16 cellular contexts compared by ENCODE assay signal in genomic region chr7:111954056-111954455, GRCh38.
DNase-seq lines count a peak whose midpoint lies in the region; ATAC-seq and TF ChIP-seq lines count a peak whose summit lies in the region.
"Had no signal": no experiment of that assay in that cellular context is flagged by ENCODE, and none has a peak within 500 bp of the region (broad histone marks: within the 10 kb centered on the region; RNA-seq: fewer than 3 reads in every experiment).

No MANE protein-coding gene starts in this region.

- no peak for ATAC-seq in left lung
- ATAC-seq in naive thymus-derived CD4-positive, alpha-beta T cell, result no peak
- no peak for ATAC-seq in GM21737 (IDR thresholded peaks at IDR 0.05; ENCODE audit: unreplicated experiment)

- peaks cover 4% of the 10 kb centered on the region for H3K4me1 ChIP-seq in Loucy (ENCODE audit: insufficient read depth, low read length, poor library complexity, severe bottlenecking)
- H3K4me1 ChIP-seq in mammary epithelial cell (ENCODE audit: insufficient read depth, low read length), result peaks cover 17% of the 10 kb centered on the region
- H3K4me1 ChIP-seq in left lung, result peaks cover 15 to 31% of the 10 kb centered on the region in 2 donors
- H3K4me1 ChIP-seq in naive thymus-derived CD4-positive, alpha-beta T cell (ENCODE audit: control insufficient read depth in 2 of 2, insufficient read depth in 2 of 2, low read length in 2 of 2), result no peaks in the 10 kb centered on the region

- no peaks in the 10 kb centered on the region for H3K36me3 Mint-ChIP-seq in naive thymus-derived CD4-positive, alpha-beta T cell
- H3K36me3 Mint-ChIP-seq: CD4-positive, alpha-beta memory T cell had no signal

- H3K4me3 Mint-ChIP-seq in naive thymus-derived CD4-positive, alpha-beta T cell, result no peak overlapping the region
- H3K4me3 Mint-ChIP-seq: brain; CD4-positive, alpha-beta memory T cell; T-helper 2 cell treated with Interferon-gamma antibody and Interleukin-4, amounts not matched to agents 5 μg/mL and 100 μg/mL, for 36 hours had no signal

- TF ChIP-seq CTCF in Loucy (conservative IDR thresholded peaks at IDR 0.05; ENCODE audit: low read length), result no peak; the same call in 1 of the 2 replicates
- no peak for TF ChIP-seq CTCF in mammary epithelial cell (conservative IDR thresholded peaks at IDR 0.05 in 1 of 2, IDR thresholded peaks at IDR 0.05 in 1 of 2; ENCODE audit: extremely low read depth in 1 of 2, insufficient read depth in 1 of 2, low read depth in 1 of 2, low read length in 2 of 2)
- TF ChIP-seq CTCF in left lung (IDR thresholded peaks at IDR 0.05), result no peak

- dilution Hi-C loops in mammary epithelial cell (cut with HindIII; ENCODE audit: low sequenced_read_pairs), result no loop called here

- POLR2A ChIA-PET in naive thymus-derived CD4-positive, alpha-beta T cell (lab: Charles Lee), result no interaction called here

- peaks cover 0 to 2% (median 0%) of the 10 kb centered on the region in 7 donors for H3K4me1 Mint-ChIP-seq in naive thymus-derived CD4-positive, alpha-beta T cell
- H3K4me1 Mint-ChIP-seq: CD4-positive, alpha-beta memory T cell had no signal

- no peaks in the 10 kb centered on the region for H3K9me3 Mint-ChIP-seq in naive thymus-derived CD4-positive, alpha-beta T cell
- H3K9me3 Mint-ChIP-seq: brain; T-helper 2 cell treated with Interferon-gamma antibody and Interleukin-4, amounts not matched to agents 5 μg/mL and 100 μg/mL, for 36 hours had no signal

- H3K9ac ChIP-seq in Loucy (ENCODE audit: low read depth, low read length, poor library complexity, severe bottlenecking), result no peak overlapping the region
- H3K9ac ChIP-seq in mammary epithelial cell (ENCODE audit: insufficient read depth, low read length), result no peak overlapping the region
- H3K9ac ChIP-seq: SK-N-SH had no signal

- CTCF ChIA-PET in mammary epithelial cell (lab: Charles Lee; ENCODE audit: low non-redundant PET), result interaction anchor here (0.6 to 0.7 kb wide), 2 partner anchors 11 to 250 kb away, joined by 3 to 5 read pairs; no protein-coding TSS in a partner anchor
- CTCF ChIA-PET in naive thymus-derived CD4-positive, alpha-beta T cell (lab: Charles Lee), result no interaction called here

- peaks cover 0 to 9% (median 0%) of the 10 kb centered on the region in 5 donors for H3K27me3 Mint-ChIP-seq in naive thymus-derived CD4-positive, alpha-beta T cell
- H3K27me3 Mint-ChIP-seq: brain; CD4-positive, alpha-beta memory T cell had no signal

- H3K27me3 ChIP-seq in Loucy (ENCODE audit: insufficient read depth, low read length, poor library complexity, severe bottlenecking) (no peaks in the 10 kb centered on the region), mammary epithelial cell (ENCODE audit: insufficient read depth, low read length) (no peaks in the 10 kb centered on the region), left lung (no peaks in the 10 kb centered on the region)
- no peaks in the 10 kb centered on the region for H3K27me3 ChIP-seq in naive thymus-derived CD4-positive, alpha-beta T cell (ENCODE audit: control insufficient read depth in 2 of 2, insufficient read depth in 2 of 2, low read length in 2 of 2)
- H3K27me3 ChIP-seq: stomach had no signal

- no peak overlapping the region for H3K27ac Mint-ChIP-seq in naive thymus-derived CD4-positive, alpha-beta T cell
- H3K27ac Mint-ChIP-seq: brain; CD4-positive, alpha-beta memory T cell; T-helper 2 cell treated with Interferon-gamma antibody and Interleukin-4, amounts not matched to agents 5 μg/mL and 100 μg/mL, for 36 hours had no signal

- no TSS peak for BruUV-seq in mammary epithelial cell (replicated peaks; lab: Mats Ljungman, UMichigan)

- intact Hi-C loops in mammary epithelial cell (cut with micrococcal nuclease) (loop anchor here (10.0 kb wide), 1 partner anchor 401 kb away; no protein-coding TSS in a partner anchor), left lung (cut with DNase I) (no loop called here)
- intact Hi-C loops in naive thymus-derived CD4-positive, alpha-beta T cell (cut with micrococcal nuclease), result loop anchor here in 1 of 2 donors (10.0 kb wide), 2 partner anchors 461 to 541 kb away; no protein-coding TSS in a partner anchor

- in situ Hi-C loops in mammary epithelial cell (cut with MboI; ENCODE audit: low sequenced_read_pairs in 2 of 2), result loop anchor here (10.0 to 25.0 kb wide), 3 partner anchors 258 to 458 kb away; partner anchors contain the start of genes DOCK4 (in 1 of the 2) and ZNF277 (in 1 of the 2)

- no peaks in the 10 kb centered on the region for H4K20me1 ChIP-seq in Loucy (ENCODE audit: insufficient read depth, low read length, poor library complexity, severe bottlenecking)
- H4K20me1 ChIP-seq in mammary epithelial cell (ENCODE audit: insufficient read depth, low read length), result no peaks in the 10 kb centered on the region

- no peaks in the 10 kb centered on the region for H3K9me3 ChIP-seq in Loucy (ENCODE audit: insufficient read depth, low read depth, low read length)
- H3K9me3 ChIP-seq in mammary epithelial cell (replicated peaks; ENCODE audit: insufficient read depth, low read length), result no peaks in the 10 kb centered on the region
- H3K9me3 ChIP-seq in left lung, result no peaks in the 10 kb centered on the region
- H3K9me3 ChIP-seq in naive thymus-derived CD4-positive, alpha-beta T cell (ENCODE audit: control insufficient read depth in 2 of 3, low read length in 3 of 3), result no peaks in the 10 kb centered on the region
- H3K9me3 ChIP-seq: SK-N-SH, stomach had no signal

- DNase-seq in mammary epithelial cell (no peak), left lung (no peak), substantia nigra (lab: John Stamatoyannopoulos, UW) (no peak)
- no peak for DNase-seq in naive thymus-derived CD4-positive, alpha-beta T cell
- no peak for DNase-seq in activated CD8-positive, alpha-beta memory T cell treated with anti-CD3 and anti-CD28 coated beads, Interleukin-2, amount 50 U/mL, for 4 hours
- DNase-seq: activated CD4-positive, alpha-beta T cell treated with anti-CD3 and anti-CD28 coated beads, Interleukin-2, amount 50 U/mL, for 48 hours; activated effector memory CD4-positive, alpha-beta T cell treated with Interleukin-2 at 50 U/mL for 16 hours; CD4-positive, alpha-beta memory T cell; glutamatergic neuron; stomach had no signal

- no peaks in the 10 kb centered on the region for H3K36me3 ChIP-seq in Loucy (ENCODE audit: insufficient read depth, low read length)
- no peaks in the 10 kb centered on the region for H3K36me3 ChIP-seq in mammary epithelial cell (ENCODE audit: insufficient read depth, low read length)
- no peaks in the 10 kb centered on the region for H3K36me3 ChIP-seq in left lung
- no peaks in the 10 kb centered on the region for H3K36me3 ChIP-seq in naive thymus-derived CD4-positive, alpha-beta T cell (ENCODE audit: control insufficient read depth in 2 of 3, insufficient read depth in 3 of 3, low read length in 3 of 3)
- H3K36me3 ChIP-seq: stomach had no signal

- 58% methylated on average over 4 of the region's 5 CpGs for WGBS in mammary epithelial cell (ENCODE audit: low coverage, missing lambda C conversion rate)

- no peaks in the 10 kb centered on the region for H3F3A ChIP-seq in Loucy (ENCODE audit: low read depth)

- H3K9me2 ChIP-seq in Loucy (replicated peaks; ENCODE audit: low read depth, low read length), result no peaks in the 10 kb centered on the region
- H3K9me2 ChIP-seq: SK-N-SH had no signal

- 0 out of 2 replicates have a peak overlapping the region, but pooled peaks have one; percentile 50 for H2AFZ ChIP-seq in Loucy (ENCODE audit: low read length)
- peak overlapping the region; percentile 13 for H2AFZ ChIP-seq in mammary epithelial cell (ENCODE audit: low read depth, low read length)

- peak overlapping the region; percentile 26 for H3K27ac ChIP-seq in mammary epithelial cell (ENCODE audit: insufficient read depth, low read depth, low read length)
- H3K27ac ChIP-seq in left lung, result peak overlapping the region; percentile 66 to 87
- H3K27ac ChIP-seq in substantia nigra (ENCODE audit: low read depth, low read length, poor library complexity, severe bottlenecking), result peak overlapping the region; percentile 21
- H3K27ac ChIP-seq in naive thymus-derived CD4-positive, alpha-beta T cell (ENCODE audit: low read depth, low read length), result no peak overlapping the region

- H3K4me2 ChIP-seq in Loucy (ENCODE audit: low read depth, low read length, poor library complexity, severe bottlenecking) (no peak overlapping the region), mammary epithelial cell (ENCODE audit: insufficient read depth, low read depth, low read length) (peak overlapping the region; percentile 74)
- H3K4me2 ChIP-seq: SK-N-SH had no signal

- H3K79me2 ChIP-seq in Loucy (ENCODE audit: insufficient read depth, low read length) (no peaks in the 10 kb centered on the region), mammary epithelial cell (ENCODE audit: insufficient read depth, low read length) (no peaks in the 10 kb centered on the region)

- H3K4me3 ChIP-seq in Loucy (ENCODE audit: low read length, poor library complexity, severe bottlenecking) (no peak overlapping the region), mammary epithelial cell (replicated peaks in 1 of 3; ENCODE audit: insufficient read depth in 1 of 3, low read depth in 2 of 3, low read length in 3 of 3) (no peak overlapping the region), left lung (no peak overlapping the region)
- no peak overlapping the region for H3K4me3 ChIP-seq in naive thymus-derived CD4-positive, alpha-beta T cell (ENCODE audit: low read length)
- H3K4me3 ChIP-seq: coronary artery, stomach had no signal
